In genomic region chr11:36239636-36240035, GRCh38 we compare ENCODE assay signal across 11 cellular contexts.
"Had no signal": no experiment of that assay in that cellular context is flagged by ENCODE, and none has a peak within 500 bp of the region (broad histone marks: within the 10 kb centered on the region; RNA-seq: fewer than 3 reads in every experiment).

No MANE protein-coding gene starts in this region.

- DNase-seq: activated CD4-positive, alpha-beta T cell treated with anti-CD3 and anti-CD28 coated beads, Interleukin-2, amount 50 U/mL, for 4 hours; activated effector memory CD4-positive, alpha-beta T cell treated with anti-CD3 and anti-CD28 coated beads, Interleukin-2, amount 50 U/mL, for 16 hours; activated naive CD4-positive, alpha-beta T cell treated with anti-CD3 and anti-CD28 coated beads, Interleukin-2, amount 50 U/mL, for 16 hours; activated T-cell treated with anti-CD3 and anti-CD28 coated beads, Interleukin-2, amount 50 U/mL, for 72 hours; foreskin melanocyte; left ventricle myocardium inferior; naive thymus-derived CD8-positive, alpha-beta T cell; retina; spleen; stimulated activated CD4-positive, alpha-beta T cell treated with anti-CD3 and anti-CD28 coated beads, Interleukin-4, amount 100 ng/mL, for 4 hours; upper lobe of left lung had no signal
